In genomic region chr13:111176421-111176820, GRCh38 we compare ENCODE assay signal across 9 cellular contexts.
A peak's percentile ranks its signal among the peaks of the same experiment; 100 is the strongest.
DNase-seq lines count a peak whose midpoint lies in the region; ATAC-seq and TF ChIP-seq lines count a peak whose summit lies in the region.
"Had no signal": no experiment of that assay in that cellular context is flagged by ENCODE, and none has a peak within 500 bp of the region (broad histone marks: within the 10 kb centered on the region; RNA-seq: fewer than 3 reads in every experiment).

No MANE protein-coding gene starts in this region.

- H3K4me1 ChIP-seq in osteoblast (ENCODE audit: insufficient read depth, low read length) = peaks cover 25% of the 10 kb centered on the region

- peaks cover 95% of the 10 kb centered on the region for H3K79me2 ChIP-seq in osteoblast (ENCODE audit: insufficient read depth, low read length)

- H3K27ac ChIP-seq in osteoblast (ENCODE audit: low read depth, low read length) = no peak overlapping the region

- peaks cover 57% of the 10 kb centered on the region for H4K20me1 ChIP-seq in osteoblast (ENCODE audit: insufficient read depth, low read length)

- no peak overlapping the region for H3K4me2 ChIP-seq in osteoblast (ENCODE audit: insufficient read depth, low read length)

- DNase-seq in natural killer cell = no peak
- no peak for DNase-seq in natural killer cell treated with Interleukin-12 subunit alpha and Interleukin-12 subunit beta and Interleukin-15 and Interleukin-18, amount 100 ng/mL, for 72 hours (ENCODE audit: low spot score)
- DNase-seq in central memory CD8-positive, alpha-beta T cell (ENCODE audit: low spot score in 2 of 2) = no peak
- no peak for DNase-seq in progenitor cell of endocrine pancreas (ENCODE audit: low spot score, unreplicated experiment)
- DNase-seq in DMS53 treated with DMSO at 0.1 percent for 48 hours (lab: John Stamatoyannopoulos, UW; ENCODE audit: unreplicated experiment) = no peak
- DNase-seq in omental fat pad (ENCODE audit: low spot score) = no peak
- no peak for DNase-seq in osteoblast (ENCODE audit: insufficient read length, low spot score, missing footprints)
- DNase-seq in NK-92 (lab: John Stamatoyannopoulos, UW; ENCODE audit: unreplicated experiment) = no peak
- DNase-seq: MM.1S had no signal

- no peaks in the 10 kb centered on the region for H3K9me3 ChIP-seq in osteoblast (ENCODE audit: low read depth, low read length)

- peaks cover 78 to 84% of the 10 kb centered on the region in 2 donors for H3K4me1 Mint-ChIP-seq in natural killer cell
- peaks cover 60 to 75% of the 10 kb centered on the region in 2 donors for H3K4me1 Mint-ChIP-seq in natural killer cell treated with Interleukin-12 subunit alpha and Interleukin-12 subunit beta and Interleukin-15 and Interleukin-18, amount 100 ng/mL, for 72 hours (ENCODE audit: low read depth in 2 of 2)
- peaks cover 74% of the 10 kb centered on the region for H3K4me1 Mint-ChIP-seq in central memory CD8-positive, alpha-beta T cell
- peaks cover 5% of the 10 kb centered on the region for H3K4me1 Mint-ChIP-seq in progenitor cell of endocrine pancreas (ENCODE audit: low read depth)

- no peaks in the 10 kb centered on the region for H3K27me3 ChIP-seq in osteoblast (ENCODE audit: insufficient read depth, low read length)

- H3K36me3 ChIP-seq in osteoblast (ENCODE audit: insufficient read depth, low read length) = peaks cover 11% of the 10 kb centered on the region

- H3K36me3 Mint-ChIP-seq in natural killer cell (no peaks in the 10 kb centered on the region), progenitor cell of endocrine pancreas (ENCODE audit: insufficient read depth) (peaks cover 3% of the 10 kb centered on the region)
- H3K36me3 Mint-ChIP-seq in natural killer cell treated with Interleukin-12 subunit alpha and Interleukin-12 subunit beta and Interleukin-15 and Interleukin-18, amount 100 ng/mL, for 72 hours = no peaks in the 10 kb centered on the region
- H3K36me3 Mint-ChIP-seq in central memory CD8-positive, alpha-beta T cell (ENCODE audit: insufficient read depth) = peaks cover 8% of the 10 kb centered on the region

- H3K9me3 Mint-ChIP-seq in natural killer cell (no peaks in the 10 kb centered on the region), progenitor cell of endocrine pancreas (ENCODE audit: low read depth) (no peaks in the 10 kb centered on the region)
- peaks cover 3% of the 10 kb centered on the region for H3K9me3 Mint-ChIP-seq in natural killer cell treated with Interleukin-12 subunit alpha and Interleukin-12 subunit beta and Interleukin-15 and Interleukin-18, amount 100 ng/mL, for 72 hours
- H3K9me3 Mint-ChIP-seq in central memory CD8-positive, alpha-beta T cell = no peaks in the 10 kb centered on the region

- intact Hi-C loops in natural killer cell (cut with micrococcal nuclease) = no loop called here

- H3K27me3 Mint-ChIP-seq in natural killer cell (ENCODE audit: low read depth in 2 of 2) (no peaks in the 10 kb centered on the region), progenitor cell of endocrine pancreas (no peaks in the 10 kb centered on the region)
- H3K27me3 Mint-ChIP-seq in natural killer cell treated with Interleukin-12 subunit alpha and Interleukin-12 subunit beta and Interleukin-15 and Interleukin-18, amount 100 ng/mL, for 72 hours = no peaks in the 10 kb centered on the region
- H3K27me3 Mint-ChIP-seq in central memory CD8-positive, alpha-beta T cell = no peaks in the 10 kb centered on the region

- H3K4me3 ChIP-seq in osteoblast (ENCODE audit: insufficient read depth, low read length) = no peak overlapping the region

- H3K4me3 Mint-ChIP-seq in natural killer cell (no peak overlapping the region), progenitor cell of endocrine pancreas (ENCODE audit: low read depth) (no peak overlapping the region)
- no peak overlapping the region for H3K4me3 Mint-ChIP-seq in natural killer cell treated with Interleukin-12 subunit alpha and Interleukin-12 subunit beta and Interleukin-15 and Interleukin-18, amount 100 ng/mL, for 72 hours
- no peak overlapping the region for H3K4me3 Mint-ChIP-seq in central memory CD8-positive, alpha-beta T cell

- peak overlapping the region; percentile 90 to 94 for H3K27ac Mint-ChIP-seq in natural killer cell
- H3K27ac Mint-ChIP-seq in natural killer cell treated with Interleukin-12 subunit alpha and Interleukin-12 subunit beta and Interleukin-15 and Interleukin-18, amount 100 ng/mL, for 72 hours = peak overlapping the region in 1 of 2 donors; percentile 79
- H3K27ac Mint-ChIP-seq in central memory CD8-positive, alpha-beta T cell (ENCODE audit: low read depth) = peak overlapping the region; percentile 79
- H3K27ac Mint-ChIP-seq in progenitor cell of endocrine pancreas = peak overlapping the region; percentile 44

- TF ChIP-seq CTCF in natural killer cell (IDR thresholded peaks at IDR 0.05) = no peak
- TF ChIP-seq CTCF in progenitor cell of endocrine pancreas (IDR thresholded peaks at IDR 0.05; ENCODE audit: unreplicated experiment) = no peak
- TF ChIP-seq CTCF in omental fat pad (IDR thresholded peaks at IDR 0.05) = no peak
- TF ChIP-seq CTCF in osteoblast (IDR thresholded peaks at IDR 0.05; ENCODE audit: extremely low read depth, low read depth, low read length) = no peak

- H2AFZ ChIP-seq in osteoblast (ENCODE audit: low read length) = no peak overlapping the region

- no peak for ATAC-seq in natural killer cell
- ATAC-seq in natural killer cell treated with Interleukin-12 subunit alpha and Interleukin-12 subunit beta and Interleukin-15 and Interleukin-18, amount 100 ng/mL, for 72 hours = no peak
- ATAC-seq in central memory CD8-positive, alpha-beta T cell (replicated peaks; ENCODE audit: extremely low read depth, poor library complexity, severe bottlenecking) = no peak
- ATAC-seq in omental fat pad (ENCODE audit: low FRiP score) = no peak
